Comparison of ENCODE assay signal across 9 cellular contexts in the genomic region with DNA sequence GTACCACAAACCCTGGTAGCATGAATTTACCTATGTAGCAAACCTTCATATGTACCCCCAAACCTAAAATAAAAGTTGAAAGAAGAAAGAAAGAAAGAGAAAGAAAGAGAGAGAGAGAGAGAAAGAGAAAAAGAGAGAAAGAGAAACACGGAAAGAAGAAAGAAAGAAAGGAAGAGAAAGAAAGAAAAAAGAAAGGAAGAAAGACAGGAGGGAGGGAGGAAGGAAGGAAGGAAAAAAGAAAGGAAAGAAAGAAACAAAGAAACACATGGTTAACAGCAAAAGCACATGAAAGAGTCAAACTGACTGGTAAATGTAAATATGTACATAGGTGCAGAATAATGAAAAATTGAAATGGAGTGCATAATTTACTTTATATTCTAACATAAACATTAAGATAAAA.
"Had no signal": no experiment of that assay in that cellular context is flagged by ENCODE, and none has a peak within 500 bp of the region (broad histone marks: within the 10 kb centered on the region; RNA-seq: fewer than 3 reads in every experiment).

No MANE protein-coding gene starts in this region.

- H3K4me1 ChIP-seq: HAP-1 had no signal

- H3K36me3 ChIP-seq: HAP-1 had no signal

- H3K4me3 Mint-ChIP-seq: HFFc6, IgD-negative memory B cell had no signal

- H3K27ac ChIP-seq: KMS-11 had no signal

- H3K9me3 ChIP-seq: HAP-1 had no signal

- H3K9ac ChIP-seq: KMS-11 had no signal

- H3K4me2 ChIP-seq: KMS-11 had no signal

- H3K27me3 Mint-ChIP-seq: IgD-negative memory B cell had no signal

- ATAC-seq: HCT116 had no signal

- H3K27ac Mint-ChIP-seq: HFFc6, IgD-negative memory B cell had no signal

- DNase-seq: GOT3, HFFc6, KBM-7 had no signal

- FAIRE-seq: H54, HTR-8/SVneo had no signal

- H3K4me3 ChIP-seq: HAP-1 had no signal
